In the genomic region with DNA sequence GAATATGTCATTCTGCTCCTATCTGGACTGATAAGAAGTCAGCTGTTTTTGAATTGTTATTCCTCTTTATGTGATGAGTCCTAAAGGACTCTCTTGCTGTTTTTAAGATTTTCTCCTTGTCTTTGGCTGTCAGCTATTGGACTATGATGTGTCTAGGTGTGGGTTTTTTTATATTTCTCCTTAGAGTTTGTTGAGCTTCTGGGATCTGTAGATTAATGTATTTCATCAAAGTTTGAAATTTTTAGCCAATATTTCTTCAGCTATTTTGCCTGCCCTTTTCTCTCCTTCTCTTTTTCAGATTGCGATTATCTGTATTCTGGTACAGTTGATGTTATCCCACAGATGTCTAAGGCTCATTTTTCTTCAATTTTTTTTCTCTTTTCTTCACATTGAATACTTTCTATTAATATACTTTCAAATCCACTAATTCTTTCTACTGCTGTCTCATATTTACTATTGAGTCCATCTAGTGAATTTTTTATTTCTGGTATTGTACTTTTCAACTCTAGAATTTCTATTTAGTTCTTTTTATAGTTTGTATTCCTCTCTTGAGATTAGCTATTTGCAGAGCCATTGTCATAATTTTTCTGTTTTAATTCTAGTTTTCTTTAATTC, we compare ENCODE assay signal across 13 cellular contexts.
DNase-seq lines count a peak whose midpoint lies in the region; FAIRE-seq lines count a peak whose summit lies in the region.
"Had no signal": no experiment of that assay in that cellular context is flagged by ENCODE, and none has a peak within 500 bp of the region (broad histone marks: within the 10 kb centered on the region; RNA-seq: fewer than 3 reads in every experiment).

No MANE protein-coding gene starts in this region.

- H3K36me3 ChIP-seq in adipocyte (ENCODE audit: control insufficient read depth, insufficient read depth, low read length, severe bottlenecking), result no peaks in the 10 kb centered on the region
- H3K36me3 ChIP-seq: BLaER1 had no signal

- FAIRE-seq in islet of Langerhans (lab: Jason Lieb, UNC), result peak; percentile 66
- FAIRE-seq in HTR-8/SVneo (lab: Jason Lieb, UNC), result no peak
- FAIRE-seq: GM12891, GM19239, H1 had no signal

- no peak overlapping the region for H3K9ac ChIP-seq in adipocyte (ENCODE audit: low read length)
- H3K9ac ChIP-seq: BLaER1 had no signal

- peak overlapping the region; percentile 11 for H3K4me3 ChIP-seq in adipocyte (ENCODE audit: low read length)
- H3K4me3 ChIP-seq: BLaER1 had no signal

- no peaks in the 10 kb centered on the region for H3K27me3 ChIP-seq in adipocyte (replicated peaks; ENCODE audit: control insufficient read depth, insufficient read depth, low read length)
- H3K27me3 ChIP-seq: BLaER1 had no signal

- in situ Hi-C loops in KBM-7 (cut with MboI; ENCODE audit: low pct_unique_long_range_greater_than_20kb, low sequenced_read_pairs), result no loop called here

- DNase-seq in DMS 273 (lab: John Stamatoyannopoulos, UW; ENCODE audit: unreplicated experiment) (peak; percentile 6), DMS 273 treated with DMSO at 0.1 percent for 48 hours (lab: John Stamatoyannopoulos, UW) (no peak), KBM-7 (peak; percentile 12), adipocyte (ENCODE audit: low read depth) (no peak), HTR-8/SVneo (ENCODE audit: insufficient read length, low spot score) (no peak), NCI-H146 (lab: John Stamatoyannopoulos, UW) (no peak)
- DNase-seq: CD4-positive, alpha-beta memory T cell; H9 had no signal

- peaks cover 15% of the 10 kb centered on the region for H3K9me3 ChIP-seq in adipocyte (ENCODE audit: control insufficient read depth, low read length)

- no peaks in the 10 kb centered on the region for H3K4me1 ChIP-seq in adipocyte (ENCODE audit: control insufficient read depth, insufficient read depth, low read length)
- H3K4me1 ChIP-seq: BLaER1 had no signal

Comparison
In these comparisons a context has a peak if more than half of its experiments do, and no peak if none do; other contexts are left out.
1. DNase-seq: peak in DMS 273 (single experiment) and KBM-7 (single experiment); none in DMS 273 treated with DMSO at 0.1 percent for 48 hours (single experiment), adipocyte (single experiment), HTR-8/SVneo (single experiment) and NCI-H146 (single experiment).